18 cellular contexts compared by ENCODE assay signal in the genomic region with DNA sequence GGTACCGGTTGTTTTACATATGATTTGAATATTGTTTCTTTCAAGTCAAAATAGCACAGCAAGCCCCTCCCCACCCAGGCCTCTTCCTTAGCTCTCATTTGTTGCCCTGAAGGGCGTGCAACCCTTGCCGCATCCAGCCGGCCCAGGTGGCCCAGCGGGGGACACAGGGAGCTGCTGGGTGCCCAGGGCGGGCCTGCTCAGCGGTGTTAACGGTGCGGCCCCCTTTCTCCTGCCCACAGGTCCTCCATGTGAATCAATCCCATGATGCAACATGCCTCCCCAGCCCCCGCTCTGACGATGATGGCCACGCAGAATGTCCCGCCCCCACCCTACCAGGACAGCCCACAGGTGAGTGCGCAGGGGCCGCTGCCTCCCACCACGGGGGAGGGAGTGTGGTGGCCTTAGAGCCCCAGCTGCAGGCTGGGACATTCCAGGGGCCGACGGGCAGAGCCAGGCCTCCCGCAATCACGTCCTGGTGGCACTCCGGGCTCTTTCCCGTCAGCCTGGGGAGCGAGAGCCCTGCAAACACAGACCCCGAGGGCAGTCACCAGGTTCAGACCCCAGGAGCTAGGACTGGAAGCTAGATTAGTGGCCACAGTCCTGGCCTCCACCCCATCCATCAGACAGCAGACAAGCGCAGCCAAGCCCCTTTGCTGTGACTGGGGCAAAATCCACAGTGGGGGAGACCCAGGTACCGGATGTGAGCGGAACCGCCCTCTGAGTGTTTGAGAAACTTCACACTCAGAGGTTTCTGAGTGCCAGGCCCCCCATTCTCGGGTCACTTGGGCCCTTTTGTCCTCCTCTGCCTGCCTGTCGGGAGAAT.
"Had no signal": no experiment of that assay in that cellular context is flagged by ENCODE, and none has a peak within 500 bp of the region (broad histone marks: within the 10 kb centered on the region; RNA-seq: fewer than 3 reads in every experiment).

No MANE protein-coding gene starts in this region.

- H3K27me3 ChIP-seq: ascending aorta, breast epithelium, gastroesophageal sphincter had no signal

- H3K27ac ChIP-seq: ascending aorta, breast epithelium, gastroesophageal sphincter, prostate gland, thoracic aorta had no signal

- H3K4me3 ChIP-seq: ascending aorta, breast epithelium, gastroesophageal sphincter, prostate gland, thoracic aorta had no signal

- H3K36me3 ChIP-seq: ascending aorta, breast epithelium, prostate gland, thoracic aorta had no signal

- H3K4me1 ChIP-seq: breast epithelium, prostate gland had no signal

- DNase-seq: activated CD4-positive, alpha-beta T cell treated with anti-CD3 and anti-CD28 coated beads for 1 hour; activated CD4-positive, alpha-beta T cell treated with anti-CD3 and anti-CD28 coated beads, Interleukin-2, amount 50 U/mL, for 4 hours; activated naive CD4-positive, alpha-beta T cell treated with anti-CD3 and anti-CD28 coated beads for 36 hours; activated naive CD8-positive, alpha-beta T cell treated with anti-CD3 and anti-CD28 coated beads, Interleukin-2, amount 50 U/mL, for 24 hours; dermis blood vessel endothelial cell; erythroblast; islet precursor cell; left ventricle myocardium superior; occipital lobe; right cardiac atrium; small intestine; T-cell; T1000 had no signal

- H3K9me3 ChIP-seq: ascending aorta, breast epithelium, gastroesophageal sphincter, prostate gland, thoracic aorta had no signal
